In the genomic region with DNA sequence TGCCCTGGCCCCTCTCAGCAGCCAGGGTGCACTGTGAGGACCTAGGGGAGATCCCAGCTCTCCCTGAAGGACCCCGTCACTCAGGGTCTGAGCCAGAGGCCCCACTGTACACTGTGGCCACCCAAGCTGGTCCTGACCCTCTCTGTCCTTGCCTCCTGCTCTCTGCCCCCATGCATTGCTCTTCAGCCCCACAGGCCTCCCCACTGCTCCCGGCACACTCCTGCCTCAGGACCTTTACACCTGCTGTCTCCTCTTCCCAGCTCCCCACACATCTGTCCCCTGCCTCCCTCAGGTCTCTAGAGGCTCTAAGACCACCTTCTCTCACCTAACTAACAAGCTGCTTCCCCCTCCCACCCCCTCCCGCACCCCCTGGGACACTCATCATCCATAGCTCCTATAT, we compare ENCODE assay signal across 31 cellular contexts.
"Had no signal": no experiment of that assay in that cellular context is flagged by ENCODE, and none has a peak within 500 bp of the region (broad histone marks: within the 10 kb centered on the region; RNA-seq: fewer than 3 reads in every experiment).

No MANE protein-coding gene starts in this region.

- H3K27me3 Mint-ChIP-seq: activated CD4-positive, alpha-beta memory T cell treated with anti-CD3 and anti-CD28 coated beads for 36 hours; activated CD4-positive, alpha-beta T cell treated with anti-CD3 and anti-CD28 coated beads for 36 hours; activated naive CD8-positive, alpha-beta T cell; activated naive CD8-positive, alpha-beta T cell treated with anti-CD3 and anti-CD28 coated beads, Interleukin-2, amount 50 U/mL, for 24 hours; T-cell had no signal

- H3K27me3 ChIP-seq: brain microvascular endothelial cell, Peyer's patch had no signal

- H3K36me3 Mint-ChIP-seq: activated CD4-positive, alpha-beta memory T cell treated with anti-CD3 and anti-CD28 coated beads for 36 hours; activated naive CD4-positive, alpha-beta T cell treated with anti-CD3 and anti-CD28 coated beads, Interleukin-2, amount 10 ng/mL, durations not matched to agents 7 days and 5 days; activated naive CD8-positive, alpha-beta T cell; T-cell; WTC11 had no signal

- DNase-seq: activated CD4-positive, alpha-beta T cell treated with anti-CD3 and anti-CD28 coated beads, Interleukin-2, amount 10 ng/mL, durations not matched to agents 7 days and 5 days; activated CD8-positive, alpha-beta memory T cell treated with anti-CD3 and anti-CD28 coated beads, Interleukin-2, amount 50 U/mL, for 4 hours; activated effector memory CD4-positive, alpha-beta T cell treated with Interleukin-2 at 50 U/mL for 16 hours; activated naive CD4-positive, alpha-beta T cell treated with anti-CD3 and anti-CD28 coated beads, Interleukin-2, amount 10 ng/mL, durations not matched to agents 7 days and 5 days; activated T-cell treated with anti-CD3 and anti-CD28 coated beads for 4 hours; activated T-cell treated with anti-CD3 and anti-CD28 coated beads, Interleukin-2, amount 50 U/mL, for 4 hours; brain microvascular endothelial cell; Karpas-422; KBM-7; MM.1S; NCI-H1092; NCI-H1436 treated with DMSO at 0.1 percent for 48 hours; NCI-H1694 treated with DMSO at 0.1 percent for 48 hours; NCI-H2029; NCI-H510A; NCI-H526; NCI-H748 treated with DMSO at 0.1 percent for 48 hours; PC-3; Peyer's patch; SIG-M5; T-cell; T-helper 17 cell had no signal

- H3K36me3 ChIP-seq: brain microvascular endothelial cell, Peyer's patch had no signal

- H3K27ac ChIP-seq: brain microvascular endothelial cell, RWPE1 had no signal

- H3K27ac Mint-ChIP-seq: activated CD4-positive, alpha-beta memory T cell treated with anti-CD3 and anti-CD28 coated beads for 36 hours; activated CD4-positive, alpha-beta T cell treated with anti-CD3 and anti-CD28 coated beads for 36 hours; activated CD4-positive, alpha-beta T cell treated with anti-CD3 and anti-CD28 coated beads, Interleukin-2, amount 10 ng/mL, durations not matched to agents 7 days and 5 days; activated naive CD4-positive, alpha-beta T cell treated with anti-CD3 and anti-CD28 coated beads, Interleukin-2, amount 10 ng/mL, durations not matched to agents 7 days and 5 days; activated naive CD8-positive, alpha-beta T cell; activated naive CD8-positive, alpha-beta T cell treated with anti-CD3 and anti-CD28 coated beads, Interleukin-2, amount 50 U/mL, for 24 hours; T-cell; T-helper 17 cell; WTC11 had no signal

- ATAC-seq: activated CD4-positive, CD25-positive, alpha-beta regulatory T cell treated with anti-CD3 and anti-CD28 coated beads, Interleukin-2, amount 50 U/mL, for 24 hours; activated T-cell treated with anti-CD3 and anti-CD28 coated beads, Interleukin-2, amount 50 U/mL, for 4 hours; PC-3; Right ventricle myocardium inferior; SK-N-SH treated with all-trans-retinoic acid at 6 μM for 48 hours; T-cell; T-helper 17 cell; WTC11 had no signal

- H3K9me3 Mint-ChIP-seq: activated CD4-positive, alpha-beta memory T cell treated with anti-CD3 and anti-CD28 coated beads for 36 hours; activated CD4-positive, alpha-beta T cell treated with anti-CD3 and anti-CD28 coated beads, Interleukin-2, amount 10 ng/mL, durations not matched to agents 7 days and 5 days; activated naive CD4-positive, alpha-beta T cell treated with anti-CD3 and anti-CD28 coated beads, Interleukin-2, amount 10 ng/mL, durations not matched to agents 7 days and 5 days; activated naive CD8-positive, alpha-beta T cell treated with anti-CD3 and anti-CD28 coated beads, Interleukin-2, amount 50 U/mL, for 24 hours; activated T-cell treated with anti-CD3 and anti-CD28 coated beads, Interleukin-2, amount 50 U/mL, for 4 hours; T-cell; WTC11 had no signal

- H3K9me3 ChIP-seq: Peyer's patch had no signal

- H3K4me3 ChIP-seq: Peyer's patch had no signal

- H3K4me3 Mint-ChIP-seq: activated CD4-positive, alpha-beta memory T cell treated with anti-CD3 and anti-CD28 coated beads for 36 hours; activated CD4-positive, alpha-beta T cell treated with anti-CD3 and anti-CD28 coated beads for 36 hours; activated CD4-positive, alpha-beta T cell treated with anti-CD3 and anti-CD28 coated beads, Interleukin-2, amount 10 ng/mL, durations not matched to agents 7 days and 5 days; activated naive CD4-positive, alpha-beta T cell treated with anti-CD3 and anti-CD28 coated beads, Interleukin-2, amount 10 ng/mL, durations not matched to agents 7 days and 5 days; activated naive CD8-positive, alpha-beta T cell; activated naive CD8-positive, alpha-beta T cell treated with anti-CD3 and anti-CD28 coated beads, Interleukin-2, amount 50 U/mL, for 24 hours; activated T-cell treated with anti-CD3 and anti-CD28 coated beads, Interleukin-2, amount 50 U/mL, for 4 hours; T-cell; T-helper 17 cell; WTC11 had no signal
